9 cellular contexts compared by ENCODE assay signal in genomic region chr1:204152310-204153044, GRCh38. TPM values are rescaled to one million over a fixed set of nuclear protein-coding genes. Genes with fewer than 3 reads are reported as not detected.
DNase-seq lines count a peak whose midpoint lies in the region; ATAC-seq, FAIRE-seq and TF ChIP-seq lines count a peak whose summit lies in the region.
"Had no signal": no experiment of that assay in that cellular context is flagged by ENCODE, and none has a peak within 500 bp of the region (broad histone marks: within the 10 kb centered on the region; RNA-seq: fewer than 3 reads in every experiment).

No MANE protein-coding gene starts in this region.

- FAIRE-seq in H54 (lab: Jason Lieb, UNC) (no peak), RCC 7860 (lab: Jason Lieb, UNC) (no peak)

- CTCF ChIA-PET in WTC11 (lab: Charles Lee) = interaction anchor here (0.6 to 3.1 kb wide), 15 partner anchors 10 to 648 kb away, joined by 3 to 29 read pairs (median 5); partner anchors contain the start of gene GOLT1A

- no peaks in the 10 kb centered on the region for H3K36me3 Mint-ChIP-seq in WTC11

- POLR2A ChIA-PET in WTC11 (lab: Charles Lee) = interaction anchor here (1.3 to 1.4 kb wide), 2 partner anchors 10 to 16 kb away, joined by 3 to 4 read pairs; no protein-coding TSS in a partner anchor

- H3K4me3 Mint-ChIP-seq in WTC11 = peak overlapping the region; percentile 70

- H3K27ac Mint-ChIP-seq in WTC11 = no peak overlapping the region

- intact Hi-C loops in left cardiac atrium (cut with DNase I) = no loop called here
- intact Hi-C loops in sciatic nerve (cut with DNase I) = no loop called here

- DNase-seq in H54 (ENCODE audit: insufficient read length, low spot score) = no peak
- DNase-seq in WTC11 (ENCODE audit: low spot score) = no peak
- DNase-seq in left cardiac atrium = peak; percentile 39
- peak; percentile 66 for DNase-seq in sciatic nerve (ENCODE audit: low spot score)
- no peak for DNase-seq in RCC 7860 (ENCODE audit: low spot score)
- no peak for DNase-seq in globus pallidus (ENCODE audit: low spot score)
- DNase-seq: GOT3 had no signal

- H3K27me3 Mint-ChIP-seq in WTC11 (ENCODE audit: low read depth) = peaks cover 29% of the 10 kb centered on the region

- no peak for TF ChIP-seq CTCF in WTC11 (IDR thresholded peaks at IDR 0.05)

- peaks cover 32% of the 10 kb centered on the region for H3K4me1 Mint-ChIP-seq in WTC11

- ATAC-seq in WTC11 (peak; percentile 5), left cardiac atrium (peak; percentile 12 to 25), sciatic nerve (peak; percentile 2), GM21515 (IDR thresholded peaks at IDR 0.05; ENCODE audit: unreplicated experiment) (no peak), GM21723 (IDR thresholded peaks at IDR 0.05; ENCODE audit: unreplicated experiment) (no peak)

- no peaks in the 10 kb centered on the region for H3K9me3 Mint-ChIP-seq in WTC11

- peak; percentile 54 for TF ChIP-seq POLR2A in H54 (IDR thresholded peaks at IDR 0.05; ENCODE audit: low read depth, low read length)

TF ChIP-seq in WTC11, 78 proteins besides CTCF, POLR2A, EP300 and RAD21 (continues in another document):
- TF ChIP-seq RORB (CRISPR knock-in tag; IDR thresholded peaks at IDR 0.05) (no peak), NR3C1 (CRISPR knock-in tag; conservative IDR thresholded peaks at IDR 0.05; ENCODE audit: low read depth) (0 out of 2 replicates have a peak, but pooled peaks have one; percentile 17), FOXJ3 (CRISPR knock-in tag; IDR thresholded peaks at IDR 0.05; ENCODE audit: borderline replicate concordance) (no peak), RELA (CRISPR knock-in tag; IDR thresholded peaks at IDR 0.05; ENCODE audit: borderline replicate concordance) (0 out of 2 replicates have a peak, but pooled peaks have one; percentile 26), SOX15 (CRISPR knock-in tag; IDR thresholded peaks at IDR 0.05) (no peak), EMX1 (CRISPR knock-in tag; IDR thresholded peaks at IDR 0.05) (no peak), ZNF532 (CRISPR knock-in tag; IDR thresholded peaks at IDR 0.05; ENCODE audit: borderline replicate concordance) (no peak), MYBL2 (CRISPR knock-in tag; IDR thresholded peaks at IDR 0.05) (no peak), ZNF219 (CRISPR knock-in tag; IDR thresholded peaks at IDR 0.05; ENCODE audit: borderline replicate concordance) (no peak), TP53 (CRISPR knock-in tag; IDR thresholded peaks at IDR 0.05) (no peak)
- TF ChIP-seq, protein P1, sequence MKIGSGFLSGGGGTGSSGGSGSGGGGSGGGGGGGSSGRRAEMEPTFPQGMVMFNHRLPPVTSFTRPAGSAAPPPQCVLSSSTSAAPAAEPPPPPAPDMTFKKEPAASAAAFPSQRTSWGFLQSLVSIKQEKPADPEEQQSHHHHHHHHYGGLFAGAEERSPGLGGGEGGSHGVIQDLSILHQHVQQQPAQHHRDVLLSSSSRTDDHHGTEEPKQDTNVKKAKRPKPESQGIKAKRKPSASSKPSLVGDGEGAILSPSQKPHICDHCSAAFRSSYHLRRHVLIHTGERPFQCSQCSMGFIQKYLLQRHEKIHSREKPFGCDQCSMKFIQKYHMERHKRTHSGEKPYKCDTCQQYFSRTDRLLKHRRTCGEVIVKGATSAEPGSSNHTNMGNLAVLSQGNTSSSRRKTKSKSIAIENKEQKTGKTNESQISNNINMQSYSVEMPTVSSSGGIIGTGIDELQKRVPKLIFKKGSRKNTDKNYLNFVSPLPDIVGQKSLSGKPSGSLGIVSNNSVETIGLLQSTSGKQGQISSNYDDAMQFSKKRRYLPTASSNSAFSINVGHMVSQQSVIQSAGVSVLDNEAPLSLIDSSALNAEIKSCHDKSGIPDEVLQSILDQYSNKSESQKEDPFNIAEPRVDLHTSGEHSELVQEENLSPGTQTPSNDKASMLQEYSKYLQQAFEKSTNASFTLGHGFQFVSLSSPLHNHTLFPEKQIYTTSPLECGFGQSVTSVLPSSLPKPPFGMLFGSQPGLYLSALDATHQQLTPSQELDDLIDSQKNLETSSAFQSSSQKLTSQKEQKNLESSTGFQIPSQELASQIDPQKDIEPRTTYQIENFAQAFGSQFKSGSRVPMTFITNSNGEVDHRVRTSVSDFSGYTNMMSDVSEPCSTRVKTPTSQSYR (CRISPR knock-in tag; IDR thresholded peaks at IDR 0.05) = no peak
- TF ChIP-seq, protein P2, sequence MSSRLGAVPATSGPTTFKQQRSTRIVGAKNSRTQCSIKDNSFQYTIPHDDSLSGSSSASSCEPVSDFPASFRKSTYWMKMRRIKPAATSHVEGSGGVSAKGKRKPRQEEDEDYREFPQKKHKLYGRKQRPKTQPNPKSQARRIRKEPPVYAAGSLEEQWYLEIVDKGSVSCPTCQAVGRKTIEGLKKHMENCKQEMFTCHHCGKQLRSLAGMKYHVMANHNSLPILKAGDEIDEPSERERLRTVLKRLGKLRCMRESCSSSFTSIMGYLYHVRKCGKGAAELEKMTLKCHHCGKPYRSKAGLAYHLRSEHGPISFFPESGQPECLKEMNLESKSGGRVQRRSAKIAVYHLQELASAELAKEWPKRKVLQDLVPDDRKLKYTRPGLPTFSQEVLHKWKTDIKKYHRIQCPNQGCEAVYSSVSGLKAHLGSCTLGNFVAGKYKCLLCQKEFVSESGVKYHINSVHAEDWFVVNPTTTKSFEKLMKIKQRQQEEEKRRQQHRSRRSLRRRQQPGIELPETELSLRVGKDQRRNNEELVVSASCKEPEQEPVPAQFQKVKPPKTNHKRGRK (CRISPR knock-in tag; IDR thresholded peaks at IDR 0.05; ENCODE audit: borderline replicate concordance) = no peak
- TF ChIP-seq, protein P3, sequence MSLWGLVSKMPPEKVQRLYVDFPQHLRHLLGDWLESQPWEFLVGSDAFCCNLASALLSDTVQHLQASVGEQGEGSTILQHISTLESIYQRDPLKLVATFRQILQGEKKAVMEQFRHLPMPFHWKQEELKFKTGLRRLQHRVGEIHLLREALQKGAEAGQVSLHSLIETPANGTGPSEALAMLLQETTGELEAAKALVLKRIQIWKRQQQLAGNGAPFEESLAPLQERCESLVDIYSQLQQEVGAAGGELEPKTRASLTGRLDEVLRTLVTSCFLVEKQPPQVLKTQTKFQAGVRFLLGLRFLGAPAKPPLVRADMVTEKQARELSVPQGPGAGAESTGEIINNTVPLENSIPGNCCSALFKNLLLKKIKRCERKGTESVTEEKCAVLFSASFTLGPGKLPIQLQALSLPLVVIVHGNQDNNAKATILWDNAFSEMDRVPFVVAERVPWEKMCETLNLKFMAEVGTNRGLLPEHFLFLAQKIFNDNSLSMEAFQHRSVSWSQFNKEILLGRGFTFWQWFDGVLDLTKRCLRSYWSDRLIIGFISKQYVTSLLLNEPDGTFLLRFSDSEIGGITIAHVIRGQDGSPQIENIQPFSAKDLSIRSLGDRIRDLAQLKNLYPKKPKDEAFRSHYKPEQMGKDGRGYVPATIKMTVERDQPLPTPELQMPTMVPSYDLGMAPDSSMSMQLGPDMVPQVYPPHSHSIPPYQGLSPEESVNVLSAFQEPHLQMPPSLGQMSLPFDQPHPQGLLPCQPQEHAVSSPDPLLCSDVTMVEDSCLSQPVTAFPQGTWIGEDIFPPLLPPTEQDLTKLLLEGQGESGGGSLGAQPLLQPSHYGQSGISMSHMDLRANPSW (CRISPR knock-in tag; conservative IDR thresholded peaks at IDR 0.05; ENCODE audit: low read depth) = no peak

RNA-seq across cellular contexts. Expression of gene ETNK2, which starts 0.6 kb away (rescaled TPM):
- total RNA-seq in WTC11 (2021) (18.3 to 20.2 TPM (median 19.7 TPM) in 3 replicates), left cardiac atrium (1 to 10 TPM; 5.3 to 6.2 TPM), sciatic nerve (13.7 TPM)

RNA-seq across cellular contexts. Expression of gene REN, which starts 13.7 kb away (rescaled TPM):
- total RNA-seq in WTC11 (2021) = not detected in 3 replicates
- total RNA-seq in left cardiac atrium = not detected
- not detected for total RNA-seq in sciatic nerve

RNA-seq across cellular contexts. Expression of gene KISS1, which starts 43.8 kb away (rescaled TPM):
- 0.35 to 1.2 TPM (median 0.66 TPM) in 3 replicates for total RNA-seq in WTC11 (2021)
- not detected for total RNA-seq in left cardiac atrium
- not detected for total RNA-seq in sciatic nerve

Comparison
In these comparisons a context has a peak if more than half of its experiments do, and no peak if none do; other contexts are left out.
1. DNase-seq: peak in left cardiac atrium (single experiment) and sciatic nerve (single experiment); none in H54 (single experiment), WTC11 (single experiment), RCC 7860 (single experiment) and globus pallidus (single experiment).
2. ATAC-seq: peak in WTC11 (single experiment), left cardiac atrium (2 of 2) and sciatic nerve (single experiment); none in GM21515 (single experiment) and GM21723 (single experiment).